Comparison of ENCODE assay signal across 23 cellular contexts in the genomic region with DNA sequence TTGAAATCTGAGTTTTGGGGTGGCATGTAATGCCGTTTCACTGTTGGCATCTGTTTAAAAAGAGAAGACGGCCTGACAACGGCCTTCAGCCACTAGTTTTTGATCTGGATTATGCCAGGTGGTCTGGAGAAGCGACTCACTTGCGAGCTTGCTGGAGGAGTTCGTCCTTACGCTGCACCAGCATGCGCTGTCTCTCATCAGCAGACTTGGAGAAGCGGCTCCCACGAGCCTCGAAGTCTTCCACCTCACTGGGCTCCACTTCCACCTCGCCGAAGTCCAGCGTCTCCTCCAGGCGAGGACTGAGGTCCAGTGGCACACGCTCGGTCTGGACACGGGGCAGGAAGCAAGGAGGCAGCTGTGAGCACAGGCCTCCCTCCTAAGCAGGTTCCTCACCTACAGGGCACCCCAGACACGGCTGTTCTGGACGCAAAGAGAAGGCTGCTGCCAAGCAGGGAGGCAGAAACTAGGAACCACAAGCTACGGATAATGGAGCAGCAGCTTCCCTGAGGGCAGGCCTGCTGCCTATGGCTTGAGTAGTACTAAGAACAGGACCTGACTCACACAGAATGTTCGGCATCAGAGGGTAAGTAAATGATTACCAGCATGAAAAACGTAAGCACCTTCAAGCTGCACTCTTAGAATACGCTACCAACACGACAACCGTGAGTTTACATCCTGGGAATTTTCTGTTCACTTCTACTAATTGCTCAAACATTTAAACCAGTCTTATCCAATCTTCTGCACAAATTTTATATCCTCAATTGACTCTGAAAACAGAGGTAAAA.
DNase-seq lines count a peak whose midpoint lies in the region; ATAC-seq and TF ChIP-seq lines count a peak whose summit lies in the region.
"Had no signal": no experiment of that assay in that cellular context is flagged by ENCODE, and none has a peak within 500 bp of the region (broad histone marks: within the 10 kb centered on the region; RNA-seq: fewer than 3 reads in every experiment).

No MANE protein-coding gene starts in this region.

- intact Hi-C loops in posterior vena cava (cut with DNase I) = loop anchor here in 1 of 2 donors (1.0 kb wide), 1 partner anchor 38 kb away; no protein-coding TSS in a partner anchor

- H3K27ac Mint-ChIP-seq in stimulated activated naive CD8-positive, alpha-beta T cell treated with anti-CD3 and anti-CD28 coated beads, Interleukin-15, amount 100 ng/mL, for 72 hours = no peak overlapping the region

- DNase-seq in stimulated activated naive CD8-positive, alpha-beta T cell treated with anti-CD3 and anti-CD28 coated beads, Interleukin-15, Interleukin-2, amounts not matched to agents 100 U/mL and 50 U/mL, for 24 hours = peak; percentile 0
- DNase-seq in stimulated activated naive CD8-positive, alpha-beta T cell treated with anti-CD3 and anti-CD28 coated beads, Interleukin-15, amount 100 ng/mL, for 72 hours = no peak
- DNase-seq in kidney tubule cell (ENCODE audit: low spot score) (peak; percentile 73), osteoblast (ENCODE audit: insufficient read length, low spot score, missing footprints) (peak; percentile 48), NCI-H510A (lab: John Stamatoyannopoulos, UW) (no peak), posterior vena cava (ENCODE audit: low spot score) (no peak), foreskin keratinocyte (no peak)
- DNase-seq: ACHN; Caco-2; CD4-positive, alpha-beta memory T cell; DND-41; IMR-90; NCI-H1092 treated with DMSO at 0.1 percent for 48 hours; NCI-H1436 treated with DMSO at 0.1 percent for 48 hours; NCI-H2029; NCI-H2227 treated with DMSO at 0.1 percent for 48 hours; NCI-H510A treated with DMSO at 0.1 percent for 48 hours; NCI-H748 treated with DMSO at 0.1 percent for 48 hours; RPMI8226; SHP77 treated with DMSO at 0.1 percent for 48 hours had no signal

- H3K4me3 ChIP-seq in osteoblast (ENCODE audit: insufficient read depth, low read length) = no peak overlapping the region
- H3K4me3 ChIP-seq: BLaER1 treated with 17β-estradiol and CSF1 and Interleukin-3, amounts not matched to agents 10 nM and 100 nM; PC-9 had no signal

- no peak overlapping the region for H3K27ac ChIP-seq in osteoblast (ENCODE audit: low read depth, low read length)
- no peak overlapping the region for H3K27ac ChIP-seq in foreskin keratinocyte
- H3K27ac ChIP-seq: BLaER1 treated with 17β-estradiol and CSF1 and Interleukin-3, amounts not matched to agents 10 nM and 100 nM; KMS-11; PC-9 had no signal

- H3K27me3 Mint-ChIP-seq in stimulated activated naive CD8-positive, alpha-beta T cell treated with anti-CD3 and anti-CD28 coated beads, Interleukin-15, amount 100 ng/mL, for 72 hours = no peaks in the 10 kb centered on the region
- H3K27me3 Mint-ChIP-seq: CD4-positive, alpha-beta memory T cell had no signal

- H3K4me1 ChIP-seq in osteoblast (ENCODE audit: insufficient read depth, low read length) (no peaks in the 10 kb centered on the region), foreskin keratinocyte (no peaks in the 10 kb centered on the region)
- H3K4me1 ChIP-seq: Caco-2 had no signal

- no peaks in the 10 kb centered on the region for H3K9me3 Mint-ChIP-seq in stimulated activated naive CD8-positive, alpha-beta T cell treated with anti-CD3 and anti-CD28 coated beads, Interleukin-15, amount 100 ng/mL, for 72 hours
- H3K9me3 Mint-ChIP-seq: CD4-positive, alpha-beta memory T cell had no signal

- H3K4me3 Mint-ChIP-seq in stimulated activated naive CD8-positive, alpha-beta T cell treated with anti-CD3 and anti-CD28 coated beads, Interleukin-15, amount 100 ng/mL, for 72 hours = no peak overlapping the region
- H3K4me3 Mint-ChIP-seq: CD4-positive, alpha-beta memory T cell had no signal

- H3K9me3 ChIP-seq in osteoblast (ENCODE audit: low read depth, low read length) = no peaks in the 10 kb centered on the region
- H3K9me3 ChIP-seq: BLaER1 treated with 17β-estradiol and CSF1 and Interleukin-3, amounts not matched to agents 10 nM and 100 nM; Caco-2 had no signal

- H3K4me1 Mint-ChIP-seq in stimulated activated naive CD8-positive, alpha-beta T cell treated with anti-CD3 and anti-CD28 coated beads, Interleukin-15, amount 100 ng/mL, for 72 hours = peaks cover 19% of the 10 kb centered on the region

- H2AFZ ChIP-seq in osteoblast (ENCODE audit: low read length) = no peak overlapping the region
- H2AFZ ChIP-seq: PC-9 had no signal

- TF ChIP-seq CTCF in osteoblast (IDR thresholded peaks at IDR 0.05; ENCODE audit: extremely low read depth, low read depth, low read length) (no peak), foreskin keratinocyte (conservative IDR thresholded peaks at IDR 0.05) (no peak)

- H3K27me3 ChIP-seq in osteoblast (ENCODE audit: insufficient read depth, low read length) (no peaks in the 10 kb centered on the region), foreskin keratinocyte (no peaks in the 10 kb centered on the region)
- H3K27me3 ChIP-seq: BLaER1 treated with 17β-estradiol and CSF1 and Interleukin-3, amounts not matched to agents 10 nM and 100 nM had no signal

- peaks cover 54% of the 10 kb centered on the region for H3K36me3 ChIP-seq in osteoblast (ENCODE audit: insufficient read depth, low read length)

- H3K4me2 ChIP-seq in osteoblast (ENCODE audit: insufficient read depth, low read length) = no peak overlapping the region
- H3K4me2 ChIP-seq: BLaER1 treated with 17β-estradiol and CSF1 and Interleukin-3, amounts not matched to agents 10 nM and 100 nM; KMS-11; PC-9 had no signal

- no peaks in the 10 kb centered on the region for H3K79me2 ChIP-seq in osteoblast (ENCODE audit: insufficient read depth, low read length)

- no peak for ATAC-seq in stimulated activated naive CD8-positive, alpha-beta T cell treated with anti-CD3 and anti-CD28 coated beads, Interleukin-15, Interleukin-2, amounts not matched to agents 100 U/mL and 50 U/mL, for 24 hours
- no peak for ATAC-seq in stimulated activated naive CD8-positive, alpha-beta T cell treated with anti-CD3 and anti-CD28 coated beads, Interleukin-15, amount 100 ng/mL, for 72 hours
- no peak for ATAC-seq in foreskin keratinocyte

- H4K20me1 ChIP-seq in osteoblast (ENCODE audit: insufficient read depth, low read length) = no peaks in the 10 kb centered on the region

Comparison
In these comparisons a context has a peak if more than half of its experiments do, and no peak if none do; other contexts are left out.
1. DNase-seq: peak in stimulated activated naive CD8-positive, alpha-beta T cell treated with anti-CD3 and anti-CD28 coated beads, Interleukin-15, Interleukin-2, amounts not matched to agents 100 U/mL and 50 U/mL, for 24 hours (single experiment), kidney tubule cell (single experiment) and osteoblast (single experiment); none in stimulated activated naive CD8-positive, alpha-beta T cell treated with anti-CD3 and anti-CD28 coated beads, Interleukin-15, amount 100 ng/mL, for 72 hours (0 of 2), NCI-H510A (single experiment), posterior vena cava (single experiment) and foreskin keratinocyte (0 of 2).